ENCODE assay signal across 2 cellular contexts in genomic region chr15:22224241-22224671, GRCh38.
TF ChIP-seq lines count a peak whose summit lies in the region.

No MANE protein-coding gene starts in this region.

TF ChIP-seq in IMR-90, 13 proteins besides CTCF, POLR2A, EP300 and RAD21:
- TF ChIP-seq BHLHE40 (IDR thresholded peaks at IDR 0.05; ENCODE audit: low read depth, low read length) (no peak), MAFK (IDR thresholded peaks at IDR 0.05; ENCODE audit: low read depth, low read length) (no peak), FOS (IDR thresholded peaks at IDR 0.05; ENCODE audit: low read depth, low read length) (no peak), MXI1 (IDR thresholded peaks at IDR 0.05; ENCODE audit: borderline replicate concordance, low read depth, low read length) (no peak), CHD1 (IDR thresholded peaks at IDR 0.05; ENCODE audit: low read depth, low read length) (no peak), MAZ (IDR thresholded peaks at IDR 0.05; ENCODE audit: borderline replicate concordance, low read depth, low read length) (no peak), ELK1 (IDR thresholded peaks at IDR 0.05; ENCODE audit: borderline replicate concordance, low read depth, low read length) (no peak), NFE2L2 (IDR thresholded peaks at IDR 0.05; ENCODE audit: low read depth, low read length) (no peak), CEBPB (IDR thresholded peaks at IDR 0.05; ENCODE audit: low read depth, low read length) (no peak), USF2 (IDR thresholded peaks at IDR 0.05; ENCODE audit: low read depth, low read length) (no peak), RCOR1 (IDR thresholded peaks at IDR 0.05; ENCODE audit: insufficient replicate concordance, low read length) (no peak), SMC3 (IDR thresholded peaks at IDR 0.05; ENCODE audit: low read depth, low read length) (no peak), RFX5 (IDR thresholded peaks at IDR 0.05; ENCODE audit: low read depth, low read length) (no peak)

TF ChIP-seq in K562, 482 proteins besides CTCF, POLR2A, EP300 and RAD21:
- TF ChIP-seq ZSCAN29 (IDR thresholded peaks at IDR 0.05), result no peak
- TF ChIP-seq POLR2AphosphoS5 (IDR thresholded peaks at IDR 0.05; ENCODE audit: control insufficient read depth, insufficient read depth, low read depth, low read length), result no peak
- no peak for TF ChIP-seq ELK1 (CRISPR knock-in tag; IDR thresholded peaks at IDR 0.05)
- TF ChIP-seq SMC3 (conservative IDR thresholded peaks at IDR 0.05; ENCODE audit: insufficient read depth, low read depth, low read length), result 0 out of 2 replicates have a peak, but pooled peaks have one; percentile 4
- no peak for TF ChIP-seq ZSCAN32 (CRISPR knock-in tag; IDR thresholded peaks at IDR 0.05)
- TF ChIP-seq GTF2B (IDR thresholded peaks at IDR 0.05; ENCODE audit: extremely low read depth, insufficient read length), result no peak
- no peak for TF ChIP-seq MAFK (IDR thresholded peaks at IDR 0.05; ENCODE audit: low read length)
